Comparison of ENCODE assay signal across 16 cellular contexts in genomic region chr2:170301606-170302005, GRCh38.
A peak's percentile ranks its signal among the peaks of the same experiment; 100 is the strongest.
DNase-seq lines count a peak whose midpoint lies in the region; ATAC-seq, FAIRE-seq and TF ChIP-seq lines count a peak whose summit lies in the region.
"Had no signal": no experiment of that assay in that cellular context is flagged by ENCODE, and none has a peak within 500 bp of the region (broad histone marks: within the 10 kb centered on the region; RNA-seq: fewer than 3 reads in every experiment).

No MANE protein-coding gene starts in this region.

- no peak overlapping the region for H3K27ac ChIP-seq in HepG2 (ENCODE audit: extremely low read length, insufficient read depth, low read length)
- no peak overlapping the region for H3K27ac ChIP-seq in right lobe of liver
- H3K27ac ChIP-seq in smooth muscle cell (ENCODE audit: low read depth), result no peak overlapping the region
- no peak overlapping the region for H3K27ac ChIP-seq in small intestine (ENCODE audit: low read depth in 1 of 2, low read length in 1 of 2)
- H3K27ac ChIP-seq: BLaER1 treated with 17β-estradiol and CSF1 and Interleukin-3, amounts not matched to agents 10 nM and 100 nM had no signal

- H4K20me1 ChIP-seq in HepG2 (ENCODE audit: insufficient read depth, low read length), result no peaks in the 10 kb centered on the region
- no peaks in the 10 kb centered on the region for H4K20me1 ChIP-seq in smooth muscle cell (ENCODE audit: low read depth)
- H4K20me1 ChIP-seq: BLaER1 treated with 17β-estradiol and CSF1 and Interleukin-3, amounts not matched to agents 10 nM and 100 nM had no signal

- CTCF ChIA-PET in HepG2 (lab: Yijun Ruan, JAX; ENCODE audit: low intra/inter-chr PET ratio, low total read pairs), result no interaction called here

- 15% methylated on average over 5 of the region's 5 CpGs for WGBS in HepG2 (ENCODE audit: low lambda C conversion rate)
- 52% methylated on average over 5 of the region's 5 CpGs for WGBS in right lobe of liver (ENCODE audit: insufficient coverage, low coverage, low lambda C conversion rate, missing lambda C conversion rate)
- 93% methylated on average over 5 of the region's 5 CpGs for WGBS in smooth muscle cell (ENCODE audit: low lambda C conversion rate)
- 87 to 93% (median 87%) methylated on average over 5 of the region's 5 CpGs for WGBS in small intestine, 3 donors

- TF ChIP-seq EP300 in HepG2 (IDR thresholded peaks at IDR 0.05; ENCODE audit: low read depth in 2 of 2, low read length in 2 of 2), result no peak
- no peak for TF ChIP-seq EP300 in HepG2 (CRISPR knock-in tag; IDR thresholded peaks at IDR 0.05; ENCODE audit: borderline replicate concordance)

- ATAC-seq in HepG2, result no peak
- no peak for ATAC-seq in right lobe of liver
- no peak for ATAC-seq in HG02610 (IDR thresholded peaks at IDR 0.05; ENCODE audit: unreplicated experiment)
- ATAC-seq: GM23338 had no signal

- BruUV-seq in HepG2 (replicated peaks; lab: Mats Ljungman, UMichigan), result no TSS peak

- H3K9ac ChIP-seq in HepG2 (ENCODE audit: insufficient read depth, low read depth, low read length) (no peak overlapping the region), smooth muscle cell (ENCODE audit: low read depth) (no peak overlapping the region)
- H3K9ac ChIP-seq: BLaER1 treated with 17β-estradiol and CSF1 and Interleukin-3, amounts not matched to agents 10 nM and 100 nM had no signal

- intact Hi-C loops in HepG2 (cut with micrococcal nuclease; ENCODE audit: unreplicated experiment) (no loop called here), right lobe of liver (cut with DNase I) (no loop called here)

- H2AFZ ChIP-seq in HepG2 (ENCODE audit: low read length) (no peak overlapping the region), smooth muscle cell (ENCODE audit: low read depth) (peak overlapping the region; percentile 5)

- TF ChIP-seq POLR2A in HepG2 (IDR thresholded peaks at IDR 0.05; ENCODE audit: insufficient read depth in 1 of 2, low read depth in 2 of 2, low read length in 2 of 2), result no peak
- TF ChIP-seq POLR2A in right lobe of liver (IDR thresholded peaks at IDR 0.05), result no peak

- FAIRE-seq in HepG2 (lab: Jason Lieb, UNC), result no peak
- no peak for FAIRE-seq in small intestine (lab: Jason Lieb, UNC)
- FAIRE-seq: GM12891, HTR-8/SVneo had no signal

- H3K4me1 ChIP-seq in HepG2 (ENCODE audit: insufficient read depth, low read length) (no peaks in the 10 kb centered on the region), right lobe of liver (no peaks in the 10 kb centered on the region), smooth muscle cell (ENCODE audit: low read depth) (peaks cover 5% of the 10 kb centered on the region), small intestine (ENCODE audit: control insufficient read depth in 2 of 2, insufficient read depth in 1 of 2, low read depth in 1 of 2, low read length in 1 of 2) (peaks cover 0 to 2% of the 10 kb centered on the region in 2 donors)

- no peak for TF ChIP-seq CTCF in HepG2 (CRISPR knock-in tag; IDR thresholded peaks at IDR 0.05)
- no peak for TF ChIP-seq CTCF in right lobe of liver (IDR thresholded peaks at IDR 0.05)
- TF ChIP-seq CTCF in smooth muscle cell (IDR thresholded peaks at IDR 0.05; ENCODE audit: borderline replicate concordance, insufficient read depth, poor library complexity, severe bottlenecking), result no peak

- H3K4me2 ChIP-seq in HepG2 (ENCODE audit: low read depth, low read length) (no peak overlapping the region), smooth muscle cell (no peak overlapping the region)
- H3K4me2 ChIP-seq: BLaER1 treated with 17β-estradiol and CSF1 and Interleukin-3, amounts not matched to agents 10 nM and 100 nM; GM23338 had no signal

- TF ChIP-seq RAD21 in HepG2 (CRISPR knock-in tag; IDR thresholded peaks at IDR 0.05), result no peak

- H3K79me2 ChIP-seq in HepG2 (ENCODE audit: insufficient read depth, low read length), result no peaks in the 10 kb centered on the region
- no peaks in the 10 kb centered on the region for H3K79me2 ChIP-seq in smooth muscle cell (ENCODE audit: low read depth)

- H3K36me3 ChIP-seq in HepG2 (replicated peaks in 1 of 2; ENCODE audit: control insufficient read depth in 1 of 2, insufficient read depth in 2 of 2, low read length in 2 of 2), result no peaks in the 10 kb centered on the region
- no peaks in the 10 kb centered on the region for H3K36me3 ChIP-seq in right lobe of liver
- no peaks in the 10 kb centered on the region for H3K36me3 ChIP-seq in smooth muscle cell (ENCODE audit: low read depth)
- no peaks in the 10 kb centered on the region for H3K36me3 ChIP-seq in small intestine (ENCODE audit: control insufficient read depth in 2 of 2, insufficient read depth in 2 of 2, low read length in 2 of 2)
- H3K36me3 ChIP-seq: BLaER1 treated with 17β-estradiol and CSF1 and Interleukin-3, amounts not matched to agents 10 nM and 100 nM had no signal

- no peaks in the 10 kb centered on the region; a peak in 1 of 5 replicates for H3K27me3 ChIP-seq in HepG2 (ENCODE audit: control insufficient read depth in 1 of 2, insufficient read depth in 2 of 2, low read length in 2 of 2)
- H3K27me3 ChIP-seq in right lobe of liver, result no peaks in the 10 kb centered on the region
- H3K27me3 ChIP-seq in smooth muscle cell (ENCODE audit: low read depth), result no peaks in the 10 kb centered on the region
- H3K27me3 ChIP-seq in small intestine (ENCODE audit: control insufficient read depth in 2 of 2, insufficient read depth in 2 of 2, low read length in 2 of 2), result no peaks in the 10 kb centered on the region
- H3K27me3 ChIP-seq: BLaER1 treated with 17β-estradiol and CSF1 and Interleukin-3, amounts not matched to agents 10 nM and 100 nM had no signal

- in situ Hi-C loops in HepG2 (cut with HindIII; ENCODE audit: extremely low pct_ligation_motif_present, low pct_unique_long_range_greater_than_20kb), result no loop called here

- DNase-seq in HepG2 (ENCODE audit: low spot score), result no peak
- no peak for DNase-seq in right lobe of liver
- DNase-seq in cerebellar cortex (ENCODE audit: low spot score), result peak; percentile 55
- peak; percentile 9 for DNase-seq in myocyte (ENCODE audit: low read depth)
- DNase-seq in smooth muscle cell (lab: John Stamatoyannopoulos, UW; ENCODE audit: unreplicated experiment), result no peak
- DNase-seq in small intestine, result no peak
- no peak for DNase-seq in activated CD4-positive, alpha-beta T cell treated with anti-CD3 and anti-CD28 coated beads, Interleukin-2, amount 50 U/mL, for 1 hour
- DNase-seq: ACHN; CD4-positive, CD25-positive, alpha-beta regulatory T cell; DMS53; H9 had no signal

- H3K9me3 ChIP-seq in HepG2 (ENCODE audit: low read length) (no peaks in the 10 kb centered on the region), right lobe of liver (no peaks in the 10 kb centered on the region), smooth muscle cell (replicated peaks; ENCODE audit: low read depth) (no peaks in the 10 kb centered on the region), small intestine (ENCODE audit: control insufficient read depth, low read depth) (no peaks in the 10 kb centered on the region)

- POLR2A ChIA-PET in HepG2 (lab: Yijun Ruan, JAX), result no interaction called here

- H3K4me3 ChIP-seq in HepG2 (replicated peaks in 1 of 3; ENCODE audit: insufficient read depth in 1 of 3, low read depth in 2 of 3, low read length in 3 of 3) (no peak overlapping the region), right lobe of liver (no peak overlapping the region), smooth muscle cell (no peak overlapping the region), small intestine (ENCODE audit: low read depth in 1 of 2, low read length in 2 of 2) (no peak overlapping the region)
- H3K4me3 ChIP-seq: BLaER1 treated with 17β-estradiol and CSF1 and Interleukin-3, amounts not matched to agents 10 nM and 100 nM; GM23338 had no signal

- H3F3A ChIP-seq in smooth muscle cell (ENCODE audit: low read depth), result no peaks in the 10 kb centered on the region

TF ChIP-seq in HepG2, 621 proteins besides CTCF, POLR2A, EP300 and RAD21:
- peak; percentile 35; the same call in 1 of the 2 replicates for TF ChIP-seq CREB1 (IDR thresholded peaks at IDR 0.05)
- TF ChIP-seq CREB1 (CRISPR knock-in tag; IDR thresholded peaks at IDR 0.05), result no peak
- TF ChIP-seq ZNF20 (CRISPR knock-in tag; IDR thresholded peaks at IDR 0.05), result no peak
- TF ChIP-seq ZNF619 (CRISPR knock-in tag; IDR thresholded peaks at IDR 0.05), result no peak
TF ChIP-seq in HepG2: peak in this region for 1.

Comparison
In these comparisons a context has a peak if more than half of its experiments do, and no peak if none do; other contexts are left out.
1. DNase-seq: peak in cerebellar cortex (single experiment) and myocyte (single experiment); none in HepG2 (single experiment), right lobe of liver (0 of 3), smooth muscle cell (single experiment), small intestine (single experiment) and activated CD4-positive, alpha-beta T cell treated with anti-CD3 and anti-CD28 coated beads, Interleukin-2, amount 50 U/mL, for 1 hour (single experiment).